ENCODE assay signal across 8 cellular contexts in genomic region chr17:72614871-72615626, GRCh38.
DNase-seq lines count a peak whose midpoint lies in the region; ATAC-seq and FAIRE-seq lines count a peak whose summit lies in the region.

No MANE protein-coding gene starts in this region.

- ATAC-seq in GM19023 (IDR thresholded peaks at IDR 0.05; ENCODE audit: unreplicated experiment) (peak; percentile 52), GM21737 (IDR thresholded peaks at IDR 0.05; ENCODE audit: unreplicated experiment) (no peak), GM19324 (IDR thresholded peaks at IDR 0.05; ENCODE audit: low FRiP score, unreplicated experiment) (no peak)

- peak; percentile 21 for DNase-seq in NCI-H526 treated with DMSO at 0.1 percent for 48 hours (lab: John Stamatoyannopoulos, UW)
- peak; percentile 43 to 45 for DNase-seq in frontal cortex (ENCODE audit: low spot score in 2 of 2)
- DNase-seq in NCI-H146 treated with DMSO at 0.1 percent for 48 hours (lab: John Stamatoyannopoulos, UW; ENCODE audit: unreplicated experiment): no peak
- DNase-seq in cerebellar nuclear complex (lab: John Stamatoyannopoulos, UW): no peak

- H3K27me3 ChIP-seq in rectal smooth muscle tissue (ENCODE audit: control insufficient read depth, insufficient read depth, low read length): no peaks in the 10 kb centered on the region

- no peak overlapping the region for H3K4me3 ChIP-seq in rectal smooth muscle tissue (ENCODE audit: low read length)

- H3K36me3 ChIP-seq in rectal smooth muscle tissue (ENCODE audit: control insufficient read depth, insufficient read depth, low read length): no peaks in the 10 kb centered on the region

- H3K27ac ChIP-seq in rectal smooth muscle tissue (ENCODE audit: low read depth, low read length): peak overlapping the region; percentile 40

- H3K9ac ChIP-seq in rectal smooth muscle tissue (ENCODE audit: low read length): no peak overlapping the region

- H3K4me1 ChIP-seq in rectal smooth muscle tissue (ENCODE audit: control insufficient read depth, insufficient read depth, low read length): no peaks in the 10 kb centered on the region

- FAIRE-seq in frontal cortex (lab: Jason Lieb, UNC): no peak

Comparison
In these comparisons a context has a peak if more than half of its experiments do, and no peak if none do; other contexts are left out.
1. DNase-seq: peak in NCI-H526 treated with DMSO at 0.1 percent for 48 hours (single experiment) and frontal cortex (2 of 2); none in NCI-H146 treated with DMSO at 0.1 percent for 48 hours (single experiment) and cerebellar nuclear complex (0 of 2).